ENCODE assay signal across 1 cellular context in genomic region chr17:55259684-55260111, GRCh38.
TF ChIP-seq lines count a peak whose summit lies in the region.

No MANE protein-coding gene starts in this region.

TF ChIP-seq in GM23338, 12 proteins besides CTCF, POLR2A, EP300 and RAD21 (continued from another document):
- TF ChIP-seq REST (IDR thresholded peaks at IDR 0.05; ENCODE audit: unreplicated experiment) (no peak), ZNF331 (CRISPR knock-in tag; IDR thresholded peaks at IDR 0.05; ENCODE audit: low read depth) (no peak), NANOG (IDR thresholded peaks at IDR 0.05; ENCODE audit: borderline replicate concordance) (no peak), POLR2AphosphoS5 (IDR thresholded peaks at IDR 0.05; ENCODE audit: low read depth) (no peak), EZH2phosphoT487 (IDR thresholded peaks at IDR 0.05; ENCODE audit: unreplicated experiment) (no peak), EZH2 (IDR thresholded peaks at IDR 0.05; ENCODE audit: low read depth, unreplicated experiment) (no peak), ZNF114 (CRISPR knock-in tag; IDR thresholded peaks at IDR 0.05) (no peak)
